ENCODE assay signal across 2 cellular contexts in the genomic region with DNA sequence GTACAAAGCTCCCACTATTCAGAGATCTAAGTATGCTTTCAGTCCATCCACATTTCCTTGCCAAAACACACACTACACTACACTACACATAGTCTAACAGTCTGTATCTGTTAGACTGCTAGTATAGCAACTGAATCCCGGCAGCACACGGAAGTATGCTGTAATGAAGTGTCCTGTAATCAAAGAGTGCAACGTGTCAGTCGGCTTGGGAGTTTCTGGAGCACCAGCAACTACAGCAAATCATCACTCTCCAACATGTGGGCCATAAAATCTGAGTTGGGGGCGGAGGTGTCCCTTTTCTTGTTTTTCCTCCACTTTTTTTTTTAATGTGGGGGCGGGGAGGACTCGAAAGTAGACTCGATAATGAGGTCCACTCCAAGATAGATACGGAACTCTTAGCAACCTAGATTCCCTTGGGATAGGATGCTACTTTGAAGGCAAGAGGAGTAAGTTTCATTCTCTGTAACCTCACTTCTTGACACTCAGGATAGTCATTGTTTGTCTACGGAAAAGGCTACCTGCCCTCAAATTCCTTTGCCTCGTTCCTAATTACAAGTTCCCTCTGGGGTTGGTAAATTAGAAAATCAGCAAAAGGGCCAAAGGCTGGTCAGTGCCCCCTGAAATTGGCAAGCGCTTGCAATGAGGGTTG.
TF ChIP-seq lines count a peak whose summit lies in the region.

No MANE protein-coding gene starts in this region.

TF ChIP-seq in IMR-90, 13 proteins besides CTCF, POLR2A, EP300 and RAD21:
- TF ChIP-seq, protein P1, sequence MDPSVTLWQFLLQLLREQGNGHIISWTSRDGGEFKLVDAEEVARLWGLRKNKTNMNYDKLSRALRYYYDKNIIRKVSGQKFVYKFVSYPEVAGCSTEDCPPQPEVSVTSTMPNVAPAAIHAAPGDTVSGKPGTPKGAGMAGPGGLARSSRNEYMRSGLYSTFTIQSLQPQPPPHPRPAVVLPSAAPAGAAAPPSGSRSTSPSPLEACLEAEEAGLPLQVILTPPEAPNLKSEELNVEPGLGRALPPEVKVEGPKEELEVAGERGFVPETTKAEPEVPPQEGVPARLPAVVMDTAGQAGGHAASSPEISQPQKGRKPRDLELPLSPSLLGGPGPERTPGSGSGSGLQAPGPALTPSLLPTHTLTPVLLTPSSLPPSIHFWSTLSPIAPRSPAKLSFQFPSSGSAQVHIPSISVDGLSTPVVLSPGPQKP (IDR thresholded peaks at IDR 0.05; ENCODE audit: borderline replicate concordance, low read depth, low read length) = no peak
- TF ChIP-seq FOS (IDR thresholded peaks at IDR 0.05; ENCODE audit: low read depth, low read length) (no peak), CHD1 (IDR thresholded peaks at IDR 0.05; ENCODE audit: low read depth, low read length) (no peak), BHLHE40 (IDR thresholded peaks at IDR 0.05; ENCODE audit: low read depth, low read length) (no peak), CEBPB (IDR thresholded peaks at IDR 0.05; ENCODE audit: low read depth, low read length) (no peak), MAFK (IDR thresholded peaks at IDR 0.05; ENCODE audit: low read depth, low read length) (no peak), RFX5 (IDR thresholded peaks at IDR 0.05; ENCODE audit: low read depth, low read length) (no peak), SMC3 (IDR thresholded peaks at IDR 0.05; ENCODE audit: low read depth, low read length) (no peak), NFE2L2 (IDR thresholded peaks at IDR 0.05; ENCODE audit: low read depth, low read length) (no peak), MXI1 (IDR thresholded peaks at IDR 0.05; ENCODE audit: borderline replicate concordance, low read depth, low read length) (no peak), MAZ (IDR thresholded peaks at IDR 0.05; ENCODE audit: borderline replicate concordance, low read depth, low read length) (no peak)
- TF ChIP-seq, protein P2, sequence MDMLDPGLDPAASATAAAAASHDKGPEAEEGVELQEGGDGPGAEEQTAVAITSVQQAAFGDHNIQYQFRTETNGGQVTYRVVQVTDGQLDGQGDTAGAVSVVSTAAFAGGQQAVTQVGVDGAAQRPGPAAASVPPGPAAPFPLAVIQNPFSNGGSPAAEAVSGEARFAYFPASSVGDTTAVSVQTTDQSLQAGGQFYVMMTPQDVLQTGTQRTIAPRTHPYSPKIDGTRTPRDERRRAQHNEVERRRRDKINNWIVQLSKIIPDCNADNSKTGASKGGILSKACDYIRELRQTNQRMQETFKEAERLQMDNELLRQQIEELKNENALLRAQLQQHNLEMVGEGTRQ (IDR thresholded peaks at IDR 0.05; ENCODE audit: low read depth, low read length) = no peak

TF ChIP-seq in SK-N-SH, 30 proteins besides CTCF, POLR2A, EP300 and RAD21 (continued from another document):
- TF ChIP-seq, protein P3, sequence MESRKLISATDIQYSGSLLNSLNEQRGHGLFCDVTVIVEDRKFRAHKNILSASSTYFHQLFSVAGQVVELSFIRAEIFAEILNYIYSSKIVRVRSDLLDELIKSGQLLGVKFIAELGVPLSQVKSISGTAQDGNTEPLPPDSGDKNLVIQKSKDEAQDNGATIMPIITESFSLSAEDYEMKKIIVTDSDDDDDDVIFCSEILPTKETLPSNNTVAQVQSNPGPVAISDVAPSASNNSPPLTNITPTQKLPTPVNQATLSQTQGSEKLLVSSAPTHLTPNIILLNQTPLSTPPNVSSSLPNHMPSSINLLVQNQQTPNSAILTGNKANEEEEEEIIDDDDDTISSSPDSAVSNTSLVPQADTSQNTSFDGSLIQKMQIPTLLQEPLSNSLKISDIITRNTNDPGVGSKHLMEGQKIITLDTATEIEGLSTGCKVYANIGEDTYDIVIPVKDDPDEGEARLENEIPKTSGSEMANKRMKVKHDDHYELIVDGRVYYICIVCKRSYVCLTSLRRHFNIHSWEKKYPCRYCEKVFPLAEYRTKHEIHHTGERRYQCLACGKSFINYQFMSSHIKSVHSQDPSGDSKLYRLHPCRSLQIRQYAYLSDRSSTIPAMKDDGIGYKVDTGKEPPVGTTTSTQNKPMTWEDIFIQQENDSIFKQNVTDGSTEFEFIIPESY (IDR thresholded peaks at IDR 0.05; ENCODE audit: borderline replicate concordance, low read depth) = no peak
- TF ChIP-seq MXI1 (IDR thresholded peaks at IDR 0.05; ENCODE audit: low read depth, low read length) = peak; percentile 52
- no peak for TF ChIP-seq NFIC (IDR thresholded peaks at IDR 0.05; ENCODE audit: borderline replicate concordance)
- TF ChIP-seq, protein P4, sequence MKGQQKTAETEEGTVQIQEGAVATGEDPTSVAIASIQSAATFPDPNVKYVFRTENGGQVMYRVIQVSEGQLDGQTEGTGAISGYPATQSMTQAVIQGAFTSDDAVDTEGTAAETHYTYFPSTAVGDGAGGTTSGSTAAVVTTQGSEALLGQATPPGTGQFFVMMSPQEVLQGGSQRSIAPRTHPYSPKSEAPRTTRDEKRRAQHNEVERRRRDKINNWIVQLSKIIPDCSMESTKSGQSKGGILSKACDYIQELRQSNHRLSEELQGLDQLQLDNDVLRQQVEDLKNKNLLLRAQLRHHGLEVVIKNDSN (IDR thresholded peaks at IDR 0.05; ENCODE audit: borderline replicate concordance, low read depth) = no peak
- no peak for TF ChIP-seq RFX5 (IDR thresholded peaks at IDR 0.05; ENCODE audit: low read length)
- TF ChIP-seq, protein P5, sequence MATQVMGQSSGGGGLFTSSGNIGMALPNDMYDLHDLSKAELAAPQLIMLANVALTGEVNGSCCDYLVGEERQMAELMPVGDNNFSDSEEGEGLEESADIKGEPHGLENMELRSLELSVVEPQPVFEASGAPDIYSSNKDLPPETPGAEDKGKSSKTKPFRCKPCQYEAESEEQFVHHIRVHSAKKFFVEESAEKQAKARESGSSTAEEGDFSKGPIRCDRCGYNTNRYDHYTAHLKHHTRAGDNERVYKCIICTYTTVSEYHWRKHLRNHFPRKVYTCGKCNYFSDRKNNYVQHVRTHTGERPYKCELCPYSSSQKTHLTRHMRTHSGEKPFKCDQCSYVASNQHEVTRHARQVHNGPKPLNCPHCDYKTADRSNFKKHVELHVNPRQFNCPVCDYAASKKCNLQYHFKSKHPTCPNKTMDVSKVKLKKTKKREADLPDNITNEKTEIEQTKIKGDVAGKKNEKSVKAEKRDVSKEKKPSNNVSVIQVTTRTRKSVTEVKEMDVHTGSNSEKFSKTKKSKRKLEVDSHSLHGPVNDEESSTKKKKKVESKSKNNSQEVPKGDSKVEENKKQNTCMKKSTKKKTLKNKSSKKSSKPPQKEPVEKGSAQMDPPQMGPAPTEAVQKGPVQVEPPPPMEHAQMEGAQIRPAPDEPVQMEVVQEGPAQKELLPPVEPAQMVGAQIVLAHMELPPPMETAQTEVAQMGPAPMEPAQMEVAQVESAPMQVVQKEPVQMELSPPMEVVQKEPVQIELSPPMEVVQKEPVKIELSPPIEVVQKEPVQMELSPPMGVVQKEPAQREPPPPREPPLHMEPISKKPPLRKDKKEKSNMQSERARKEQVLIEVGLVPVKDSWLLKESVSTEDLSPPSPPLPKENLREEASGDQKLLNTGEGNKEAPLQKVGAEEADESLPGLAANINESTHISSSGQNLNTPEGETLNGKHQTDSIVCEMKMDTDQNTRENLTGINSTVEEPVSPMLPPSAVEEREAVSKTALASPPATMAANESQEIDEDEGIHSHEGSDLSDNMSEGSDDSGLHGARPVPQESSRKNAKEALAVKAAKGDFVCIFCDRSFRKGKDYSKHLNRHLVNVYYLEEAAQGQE (IDR thresholded peaks at IDR 0.05; ENCODE audit: low read depth, low read length) = no peak
- no peak for TF ChIP-seq TEAD4 (IDR thresholded peaks at IDR 0.05; ENCODE audit: borderline replicate concordance, insufficient read depth)
- no peak for TF ChIP-seq EZH2phosphoT487 (IDR thresholded peaks at IDR 0.05; ENCODE audit: borderline replicate concordance, low read depth)
- peak; percentile 30; the same call in 1 of the 2 replicates for TF ChIP-seq ELF1 (IDR thresholded peaks at IDR 0.05)
- TF ChIP-seq FOXM1 (IDR thresholded peaks at IDR 0.05; ENCODE audit: low read depth) = no peak
- TF ChIP-seq MEF2A (IDR thresholded peaks at IDR 0.05; ENCODE audit: borderline replicate concordance, low read depth) = no peak
- no peak for TF ChIP-seq RCOR1 (IDR thresholded peaks at IDR 0.05; ENCODE audit: low read length)
- no peak for TF ChIP-seq FOXJ3 (CRISPR knock-in tag; IDR thresholded peaks at IDR 0.05)
- no peak for TF ChIP-seq GABPA (IDR thresholded peaks at IDR 0.05; ENCODE audit: low read depth)
TF ChIP-seq in SK-N-SH: peak in this region for 2.
